ENCODE assay signal across 8 cellular contexts in the genomic region with DNA sequence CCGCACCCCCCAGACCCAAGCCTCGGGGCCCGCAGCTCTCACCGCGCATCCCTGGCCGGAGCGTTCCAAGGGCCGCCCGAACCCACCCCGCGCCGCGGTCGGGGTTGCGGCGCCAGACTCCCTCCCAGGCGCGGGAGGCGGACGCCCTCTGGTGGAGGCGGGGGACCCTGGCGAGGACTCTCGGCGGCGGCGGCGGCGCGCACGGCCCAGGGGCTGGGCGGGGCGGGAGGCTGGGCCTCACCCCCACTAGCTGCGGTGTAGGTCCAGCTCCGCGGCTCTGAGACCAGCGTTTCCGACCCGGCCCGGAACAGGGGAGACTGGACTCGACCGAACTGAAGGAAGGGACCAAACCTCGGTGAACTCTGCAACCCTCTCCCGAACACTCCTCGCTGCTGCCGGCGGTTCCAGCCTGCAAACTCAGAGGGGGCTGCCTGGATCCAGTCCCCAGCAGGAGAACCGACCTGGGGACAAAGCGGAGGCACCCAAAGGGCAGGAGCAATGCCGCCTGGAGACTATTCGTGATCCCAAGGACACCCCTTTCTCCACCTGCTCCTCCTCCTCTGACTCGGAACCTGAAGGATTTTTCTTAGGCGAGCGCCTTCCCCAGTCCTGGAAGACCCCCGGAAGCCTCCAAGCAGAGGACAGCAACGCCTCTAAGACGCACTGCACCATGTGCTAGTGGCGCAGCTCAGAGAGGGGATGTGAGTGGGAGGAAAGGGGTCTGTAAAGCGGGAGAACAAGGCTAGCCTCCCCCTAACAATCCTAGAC. TPM values are rescaled to one million over a fixed set of nuclear protein-coding genes. Genes with fewer than 3 reads are reported as not detected.
A peak's percentile ranks its signal among the peaks of the same experiment; 100 is the strongest.
DNase-seq lines count a peak whose midpoint lies in the region; ATAC-seq, FAIRE-seq and TF ChIP-seq lines count a peak whose summit lies in the region.

No MANE protein-coding gene starts in this region.

- H3K79me2 ChIP-seq in HepG2 (ENCODE audit: insufficient read depth, low read length): peaks cover 20% of the 10 kb centered on the region

- H3K4me2 ChIP-seq in HepG2 (ENCODE audit: low read depth, low read length): peak overlapping the region; percentile 97

- 0% methylated on average over 39 of the region's 58 CpGs for WGBS in HepG2 (ENCODE audit: low lambda C conversion rate)

- BruUV-seq in HepG2 (replicated peaks; lab: Mats Ljungman, UMichigan): TSS peak; percentile 74

- TF ChIP-seq CTCF in AG09309 (IDR thresholded peaks at IDR 0.05; ENCODE audit: control insufficient read depth, insufficient read depth, low read depth, low read length, missing control alignments) (peak; percentile 56), HepG2 (CRISPR knock-in tag; IDR thresholded peaks at IDR 0.05) (peak; percentile 93)

- H3K9ac ChIP-seq in HepG2 (ENCODE audit: insufficient read depth, low read depth, low read length): peak overlapping the region; percentile 99

- H4K20me1 ChIP-seq in HepG2 (ENCODE audit: insufficient read depth, low read length): no peaks in the 10 kb centered on the region

- H2AFZ ChIP-seq in HepG2 (ENCODE audit: low read length): peak overlapping the region; percentile 33

- CTCF ChIA-PET in HepG2 (lab: Yijun Ruan, JAX; ENCODE audit: low intra/inter-chr PET ratio, low total read pairs): interaction anchor here (1.1 to 3.1 kb wide), 6 partner anchors 11 to 419 kb away, joined by 5 to 29 read pairs (median 11); partner anchors contain the start of genes BYSL, MED20 and TFEB

- peaks cover 10 to 25% of the 10 kb centered on the region in 2 experiments for H3K36me3 ChIP-seq in HepG2 (replicated peaks in 1 of 2; ENCODE audit: control insufficient read depth in 1 of 2, insufficient read depth in 2 of 2, low read length in 2 of 2)

- TF ChIP-seq EP300 in HepG2 (IDR thresholded peaks at IDR 0.05; ENCODE audit: low read depth in 2 of 2, low read length in 2 of 2): no peak
- no peak for TF ChIP-seq EP300 in HepG2 (CRISPR knock-in tag; IDR thresholded peaks at IDR 0.05; ENCODE audit: borderline replicate concordance)

- ATAC-seq in GM18907 (IDR thresholded peaks at IDR 0.05; ENCODE audit: unreplicated experiment) (peak; percentile 55), HG03159 (IDR thresholded peaks at IDR 0.05; ENCODE audit: unreplicated experiment) (peak; percentile 49), HepG2 (peak; percentile 91)

- peaks cover 30% of the 10 kb centered on the region for H3K4me1 ChIP-seq in HepG2 (ENCODE audit: insufficient read depth, low read length)

- H3K27me3 ChIP-seq in HepG2 (ENCODE audit: control insufficient read depth in 1 of 2, insufficient read depth in 2 of 2, low read length in 2 of 2): no peaks in the 10 kb centered on the region; a peak in 2 of 5 replicates

- peak overlapping the region; percentile 86 for H3K4me3 ChIP-seq in AG09309 (ENCODE audit: control insufficient read depth, low read depth, low read length)
- H3K4me3 ChIP-seq in HepG2 (replicated peaks in 1 of 3; ENCODE audit: insufficient read depth in 1 of 3, low read depth in 2 of 3, low read length in 3 of 3): peak overlapping the region; percentile 65 to 99 (median 99)

- peak; percentile 97 for TF ChIP-seq RAD21 in HepG2 (CRISPR knock-in tag; IDR thresholded peaks at IDR 0.05)

- peak overlapping the region; percentile 94 for H3K27ac ChIP-seq in HepG2 (ENCODE audit: extremely low read length, insufficient read depth, low read length)

- in situ Hi-C loops in HepG2 (cut with HindIII; ENCODE audit: extremely low pct_ligation_motif_present, low pct_unique_long_range_greater_than_20kb): loop anchor here (5.0 to 25.0 kb wide), 3 partner anchors 136 to 426 kb away; partner anchors contain the start of genes BYSL, MED20 and MRPS10

- H3K9me3 ChIP-seq in HepG2 (ENCODE audit: low read length): no peaks in the 10 kb centered on the region

- TF ChIP-seq POLR2A in HepG2 (IDR thresholded peaks at IDR 0.05; ENCODE audit: insufficient read depth in 1 of 2, low read depth in 2 of 2, low read length in 2 of 2): no peak; a peak in 1 of 4 replicates

- FAIRE-seq in HepG2 (lab: Jason Lieb, UNC): no peak

- no peak for DNase-seq in AG09309 (ENCODE audit: low read depth)
- peak; percentile 85 for DNase-seq in NCI-H510A treated with DMSO at 0.1 percent for 48 hours (lab: John Stamatoyannopoulos, UW)
- DNase-seq in activated CD4-positive, alpha-beta T cell treated with anti-CD3 and anti-CD28 coated beads, Interleukin-2, amount 50 U/mL, for 1 hour: peak; percentile 86
- peak; percentile 42 for DNase-seq in cortex of kidney (lab: John Stamatoyannopoulos, UW)
- DNase-seq in HepG2 (ENCODE audit: low spot score): peak; percentile 76
- peak; percentile 87 to 88 for DNase-seq in stimulated activated CD4-positive, alpha-beta T cell treated with anti-CD3 and anti-CD28 coated beads, Interleukin-2, amount 100 ng/mL, for 48 hours

- intact Hi-C loops in HepG2 (cut with micrococcal nuclease; ENCODE audit: unreplicated experiment): loop anchor here (1.0 to 5.0 kb wide), 4 partner anchors 134 to 419 kb away; partner anchors contain the start of genes BYSL and MED20

- POLR2A ChIA-PET in HepG2 (lab: Yijun Ruan, JAX): interaction anchor here (0.7 to 3.5 kb wide), 19 partner anchors 11 to 466 kb away, joined by 3 to 60 read pairs (median 5); partner anchors contain the start of genes BYSL, MED20, PGC and TAF8

RNA-seq across cellular contexts. Expression of gene TOMM6, which starts 0.9 kb away (rescaled TPM):
- total RNA-seq in HepG2 (2016; rRNA removed; fragmentation: Illumina TruSeq; extraction: Trizol): 321 and 480 TPM in 2 replicates
- total RNA-seq in HepG2 (2016; cell fraction: cytosol; rRNA removed; fragmentation: Illumina TruSeq; extraction: Trizol; ENCODE audit: low read depth): 182 and 204 TPM in 2 replicates
- total RNA-seq in HepG2 (2016; cell fraction: insoluble cytoplasmic fraction; rRNA removed; fragmentation: Illumina TruSeq; extraction: Trizol): 330 and 503 TPM in 2 replicates
- 320 and 325 TPM in 2 replicates for total RNA-seq in HepG2 (2016; cell fraction: membrane; rRNA removed; fragmentation: Illumina TruSeq; extraction: Trizol)
- 122 and 129 TPM in 2 replicates for total RNA-seq in HepG2 (2016; cell fraction: nucleus; rRNA removed; fragmentation: Illumina TruSeq; extraction: Trizol)
- polyA plus RNA-seq in HepG2 (2011; rRNA removed): 253 and 320 TPM in 2 replicates
- polyA plus RNA-seq in HepG2 (2011; cell fraction: cytosol; rRNA removed): 433 and 522 TPM in 2 replicates
- polyA plus RNA-seq in HepG2 (2011; cell fraction: nucleus; rRNA removed): 91.8 and 123 TPM in 2 replicates
- 249 and 333 TPM in 2 replicates for polyA plus RNA-seq in HepG2 (2012)
- polyA plus RNA-seq in HepG2 (2016; cell fraction: cytosol; fragmentation: Illumina TruSeq; extraction: Trizol; ENCODE audit: low read depth): 294 and 323 TPM in 2 replicates
- polyA plus RNA-seq in HepG2 (2016; cell fraction: insoluble cytoplasmic fraction; fragmentation: Illumina TruSeq; extraction: Trizol; ENCODE audit: low read depth): 735 and 804 TPM in 2 replicates
- polyA plus RNA-seq in HepG2 (2016; cell fraction: membrane; fragmentation: Illumina TruSeq; extraction: Trizol; ENCODE audit: low read depth): 428 and 438 TPM in 2 replicates
- polyA plus RNA-seq in HepG2 (2016; cell fraction: nucleus; fragmentation: Illumina TruSeq; extraction: Trizol; ENCODE audit: insufficient read depth, low read depth): 298 and 310 TPM in 2 replicates
- polyA minus RNA-seq in HepG2 (2011; rRNA and poly(A)+ RNA removed; ENCODE audit: low replicate concordance): 74.4 and 157 TPM in 2 replicates
- polyA minus RNA-seq in HepG2 (2011; cell fraction: cytosol; rRNA and poly(A)+ RNA removed): 41.7 and 56.4 TPM in 2 replicates
- polyA minus RNA-seq in HepG2 (2011; cell fraction: nucleus; rRNA and poly(A)+ RNA removed): 32.9 and 43.8 TPM in 2 replicates

RNA-seq across cellular contexts. Expression of gene PRICKLE4, which starts 6.1 kb away (rescaled TPM):
- 1.2 TPM in 1 of 2 replicates, not detected in the other for total RNA-seq in HepG2 (2016; rRNA removed; fragmentation: Illumina TruSeq; extraction: Trizol)
- total RNA-seq in HepG2 (2016; cell fraction: cytosol; rRNA removed; fragmentation: Illumina TruSeq; extraction: Trizol; ENCODE audit: low read depth): 0.91 TPM in 1 of 2 replicates, not detected in the other
- 0.50 TPM in 1 of 2 replicates, not detected in the other for total RNA-seq in HepG2 (2016; cell fraction: insoluble cytoplasmic fraction; rRNA removed; fragmentation: Illumina TruSeq; extraction: Trizol)
- not detected in 2 replicates for total RNA-seq in HepG2 (2016; cell fraction: membrane; rRNA removed; fragmentation: Illumina TruSeq; extraction: Trizol)
- total RNA-seq in HepG2 (2016; cell fraction: nucleus; rRNA removed; fragmentation: Illumina TruSeq; extraction: Trizol): 0.88 and 1.6 TPM in 2 replicates
- 0.74 and 0.92 TPM in 2 replicates for polyA plus RNA-seq in HepG2 (2011; rRNA removed)
- polyA plus RNA-seq in HepG2 (2011; cell fraction: cytosol; rRNA removed): 0.15 and 0.34 TPM in 2 replicates
- polyA plus RNA-seq in HepG2 (2011; cell fraction: nucleus; rRNA removed): 26.8 and 42.0 TPM in 2 replicates
- polyA plus RNA-seq in HepG2 (2012): 3.7 and 5.4 TPM in 2 replicates
- polyA plus RNA-seq in HepG2 (2016; cell fraction: cytosol; fragmentation: Illumina TruSeq; extraction: Trizol; ENCODE audit: low read depth): not detected in 2 replicates
- not detected in 2 replicates for polyA plus RNA-seq in HepG2 (2016; cell fraction: insoluble cytoplasmic fraction; fragmentation: Illumina TruSeq; extraction: Trizol; ENCODE audit: low read depth)
- not detected in 2 replicates for polyA plus RNA-seq in HepG2 (2016; cell fraction: membrane; fragmentation: Illumina TruSeq; extraction: Trizol; ENCODE audit: low read depth)
- 10.5 and 24.2 TPM in 2 replicates for polyA plus RNA-seq in HepG2 (2016; cell fraction: nucleus; fragmentation: Illumina TruSeq; extraction: Trizol; ENCODE audit: insufficient read depth, low read depth)
- polyA minus RNA-seq in HepG2 (2011; rRNA and poly(A)+ RNA removed; ENCODE audit: low replicate concordance): 0.30 TPM in 1 of 2 replicates, not detected in the other
- not detected in 2 replicates for polyA minus RNA-seq in HepG2 (2011; cell fraction: cytosol; rRNA and poly(A)+ RNA removed)
- polyA minus RNA-seq in HepG2 (2011; cell fraction: nucleus; rRNA and poly(A)+ RNA removed): 3.6 and 5.6 TPM in 2 replicates

RNA-seq across cellular contexts. Expression of gene FRS3, which starts 6.9 kb away (rescaled TPM):
- 1.5 and 3.0 TPM in 2 replicates for total RNA-seq in HepG2 (2016; rRNA removed; fragmentation: Illumina TruSeq; extraction: Trizol)
- 3.2 and 3.7 TPM in 2 replicates for total RNA-seq in HepG2 (2016; cell fraction: cytosol; rRNA removed; fragmentation: Illumina TruSeq; extraction: Trizol; ENCODE audit: low read depth)
- 1.2 and 2.7 TPM in 2 replicates for total RNA-seq in HepG2 (2016; cell fraction: insoluble cytoplasmic fraction; rRNA removed; fragmentation: Illumina TruSeq; extraction: Trizol)
- 6.5 and 6.6 TPM in 2 replicates for total RNA-seq in HepG2 (2016; cell fraction: membrane; rRNA removed; fragmentation: Illumina TruSeq; extraction: Trizol)
- total RNA-seq in HepG2 (2016; cell fraction: nucleus; rRNA removed; fragmentation: Illumina TruSeq; extraction: Trizol): 3.2 and 4.8 TPM in 2 replicates
- 7.1 and 7.4 TPM in 2 replicates for polyA plus RNA-seq in HepG2 (2011; rRNA removed)
- 6.7 TPM in 2 replicates for polyA plus RNA-seq in HepG2 (2011; cell fraction: cytosol; rRNA removed)
- 11.2 and 14.1 TPM in 2 replicates for polyA plus RNA-seq in HepG2 (2011; cell fraction: nucleus; rRNA removed)
- polyA plus RNA-seq in HepG2 (2012): 2.5 and 2.9 TPM in 2 replicates
- polyA plus RNA-seq in HepG2 (2016; cell fraction: cytosol; fragmentation: Illumina TruSeq; extraction: Trizol; ENCODE audit: low read depth): 5.9 and 6.1 TPM in 2 replicates
- polyA plus RNA-seq in HepG2 (2016; cell fraction: insoluble cytoplasmic fraction; fragmentation: Illumina TruSeq; extraction: Trizol; ENCODE audit: low read depth): 3.0 and 3.6 TPM in 2 replicates
- 10.2 and 10.3 TPM in 2 replicates for polyA plus RNA-seq in HepG2 (2016; cell fraction: membrane; fragmentation: Illumina TruSeq; extraction: Trizol; ENCODE audit: low read depth)
- 11.8 and 13.3 TPM in 2 replicates for polyA plus RNA-seq in HepG2 (2016; cell fraction: nucleus; fragmentation: Illumina TruSeq; extraction: Trizol; ENCODE audit: insufficient read depth, low read depth)
- 2.6 and 8.3 TPM in 2 replicates for polyA minus RNA-seq in HepG2 (2011; rRNA and poly(A)+ RNA removed; ENCODE audit: low replicate concordance)
- polyA minus RNA-seq in HepG2 (2011; cell fraction: cytosol; rRNA and poly(A)+ RNA removed): 0.89 and 2.1 TPM in 2 replicates
- 3.4 and 3.5 TPM in 2 replicates for polyA minus RNA-seq in HepG2 (2011; cell fraction: nucleus; rRNA and poly(A)+ RNA removed)

RNA-seq across cellular contexts. Expression of gene PGC, which starts 39.4 kb away (rescaled TPM):
- total RNA-seq in HepG2 (2016; rRNA removed; fragmentation: Illumina TruSeq; extraction: Trizol): 225 and 502 TPM in 2 replicates
- 33.5 and 35.5 TPM in 2 replicates for total RNA-seq in HepG2 (2016; cell fraction: cytosol; rRNA removed; fragmentation: Illumina TruSeq; extraction: Trizol; ENCODE audit: low read depth)
- 215 and 502 TPM in 2 replicates for total RNA-seq in HepG2 (2016; cell fraction: insoluble cytoplasmic fraction; rRNA removed; fragmentation: Illumina TruSeq; extraction: Trizol)
- total RNA-seq in HepG2 (2016; cell fraction: membrane; rRNA removed; fragmentation: Illumina TruSeq; extraction: Trizol): 52.5 and 53.3 TPM in 2 replicates
- 408 and 459 TPM in 2 replicates for total RNA-seq in HepG2 (2016; cell fraction: nucleus; rRNA removed; fragmentation: Illumina TruSeq; extraction: Trizol)
- 397 and 426 TPM in 2 replicates for polyA plus RNA-seq in HepG2 (2011; rRNA removed)
- polyA plus RNA-seq in HepG2 (2011; cell fraction: cytosol; rRNA removed): 243 and 350 TPM in 2 replicates
- polyA plus RNA-seq in HepG2 (2011; cell fraction: nucleus; rRNA removed): 216 and 252 TPM in 2 replicates
- 62.0 and 149 TPM in 2 replicates for polyA plus RNA-seq in HepG2 (2012)
- 47.7 and 50.1 TPM in 2 replicates for polyA plus RNA-seq in HepG2 (2016; cell fraction: cytosol; fragmentation: Illumina TruSeq; extraction: Trizol; ENCODE audit: low read depth)
- 245 and 256 TPM in 2 replicates for polyA plus RNA-seq in HepG2 (2016; cell fraction: insoluble cytoplasmic fraction; fragmentation: Illumina TruSeq; extraction: Trizol; ENCODE audit: low read depth)
- polyA plus RNA-seq in HepG2 (2016; cell fraction: membrane; fragmentation: Illumina TruSeq; extraction: Trizol; ENCODE audit: low read depth): 48.1 and 51.7 TPM in 2 replicates
- polyA plus RNA-seq in HepG2 (2016; cell fraction: nucleus; fragmentation: Illumina TruSeq; extraction: Trizol; ENCODE audit: insufficient read depth, low read depth): 704 and 739 TPM in 2 replicates
- polyA minus RNA-seq in HepG2 (2011; rRNA and poly(A)+ RNA removed; ENCODE audit: low replicate concordance): 0.21 and 469 TPM in 2 replicates
- polyA minus RNA-seq in HepG2 (2011; cell fraction: cytosol; rRNA and poly(A)+ RNA removed): 339 and 439 TPM in 2 replicates
- polyA minus RNA-seq in HepG2 (2011; cell fraction: nucleus; rRNA and poly(A)+ RNA removed): 61.8 and 63.7 TPM in 2 replicates

RNA-seq across cellular contexts. Expression of gene TFEB, which starts 51.2 kb away (rescaled TPM):
- 12.8 and 13.3 TPM in 2 replicates for total RNA-seq in HepG2 (2016; rRNA removed; fragmentation: Illumina TruSeq; extraction: Trizol)
- total RNA-seq in HepG2 (2016; cell fraction: cytosol; rRNA removed; fragmentation: Illumina TruSeq; extraction: Trizol; ENCODE audit: low read depth): 7.3 and 10.0 TPM in 2 replicates
- total RNA-seq in HepG2 (2016; cell fraction: insoluble cytoplasmic fraction; rRNA removed; fragmentation: Illumina TruSeq; extraction: Trizol): 10.9 and 15.1 TPM in 2 replicates
- 15.3 and 15.8 TPM in 2 replicates for total RNA-seq in HepG2 (2016; cell fraction: membrane; rRNA removed; fragmentation: Illumina TruSeq; extraction: Trizol)
- 9.0 and 11.5 TPM in 2 replicates for total RNA-seq in HepG2 (2016; cell fraction: nucleus; rRNA removed; fragmentation: Illumina TruSeq; extraction: Trizol)
- 18.7 and 21.6 TPM in 2 replicates for polyA plus RNA-seq in HepG2 (2011; rRNA removed)
- 7.6 and 16.3 TPM in 2 replicates for polyA plus RNA-seq in HepG2 (2011; cell fraction: cytosol; rRNA removed)
- 14.8 and 19.8 TPM in 2 replicates for polyA plus RNA-seq in HepG2 (2011; cell fraction: nucleus; rRNA removed)
- 4.8 and 7.7 TPM in 2 replicates for polyA plus RNA-seq in HepG2 (2012)
- 8.4 and 9.0 TPM in 2 replicates for polyA plus RNA-seq in HepG2 (2016; cell fraction: cytosol; fragmentation: Illumina TruSeq; extraction: Trizol; ENCODE audit: low read depth)
- polyA plus RNA-seq in HepG2 (2016; cell fraction: insoluble cytoplasmic fraction; fragmentation: Illumina TruSeq; extraction: Trizol; ENCODE audit: low read depth): 13.2 and 14.2 TPM in 2 replicates
- 12.3 and 14.8 TPM in 2 replicates for polyA plus RNA-seq in HepG2 (2016; cell fraction: membrane; fragmentation: Illumina TruSeq; extraction: Trizol; ENCODE audit: low read depth)
- polyA plus RNA-seq in HepG2 (2016; cell fraction: nucleus; fragmentation: Illumina TruSeq; extraction: Trizol; ENCODE audit: insufficient read depth, low read depth): 26.4 and 27.9 TPM in 2 replicates
- polyA minus RNA-seq in HepG2 (2011; rRNA and poly(A)+ RNA removed; ENCODE audit: low replicate concordance): 22.8 and 39.7 TPM in 2 replicates
- 9.2 and 12.8 TPM in 2 replicates for polyA minus RNA-seq in HepG2 (2011; cell fraction: cytosol; rRNA and poly(A)+ RNA removed)
- 9.1 and 10.8 TPM in 2 replicates for polyA minus RNA-seq in HepG2 (2011; cell fraction: nucleus; rRNA and poly(A)+ RNA removed)
